ENCODE assay signal across 6 cellular contexts in the genomic region with DNA sequence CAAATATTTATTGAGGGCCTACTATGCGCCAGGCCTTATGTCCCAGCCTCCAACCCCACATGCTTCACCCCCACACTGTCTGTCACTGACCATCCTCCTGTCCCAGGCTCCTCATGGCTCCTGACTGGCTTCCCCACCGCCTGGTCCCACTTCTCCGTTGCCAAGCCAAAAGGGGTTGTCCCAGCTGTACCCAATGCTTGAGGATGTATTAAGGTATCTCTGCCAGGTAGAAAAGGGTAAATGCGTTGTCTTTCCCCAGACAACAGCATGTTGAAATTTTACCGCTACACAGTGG.
"Had no signal": no experiment of that assay in that cellular context is flagged by ENCODE, and none has a peak within 500 bp of the region (broad histone marks: within the 10 kb centered on the region; RNA-seq: fewer than 3 reads in every experiment).

No MANE protein-coding gene starts in this region.

- H3K36me3 Mint-ChIP-seq: brain, neural progenitor cell had no signal

- H3K4me2 ChIP-seq: neural progenitor cell had no signal

- H3K4me1 Mint-ChIP-seq: activated T-helper 17 cell treated with anti-CD3 and anti-CD28 coated beads, Interleukin-2, amount 50 U/mL, for 72 hours had no signal

- H3K36me3 ChIP-seq: neural progenitor cell had no signal

- H3K27ac Mint-ChIP-seq: activated naive CD4-positive, alpha-beta T cell treated with anti-CD3 and anti-CD28 coated beads for 36 hours; activated T-helper 17 cell treated with anti-CD3 and anti-CD28 coated beads, Interleukin-2, amount 50 U/mL, for 72 hours; dendritic cell treated with granulocyte-macrophage colony-stimulating factor and Interleukin-4, amounts not matched to agents 40 ng/mL and 50 ng/mL, for 4 days had no signal

- H3K4me3 Mint-ChIP-seq: activated naive CD4-positive, alpha-beta T cell treated with anti-CD3 and anti-CD28 coated beads for 36 hours; activated T-helper 17 cell treated with anti-CD3 and anti-CD28 coated beads, Interleukin-2, amount 50 U/mL, for 72 hours; dendritic cell treated with granulocyte-macrophage colony-stimulating factor and Interleukin-4, amounts not matched to agents 40 ng/mL and 50 ng/mL, for 4 days; neural progenitor cell had no signal

- H3K27ac ChIP-seq: neural progenitor cell, parathyroid adenoma had no signal

- H3K9ac ChIP-seq: neural progenitor cell, parathyroid adenoma had no signal

- H3K4me3 ChIP-seq: neural progenitor cell had no signal

- H3K27me3 ChIP-seq: neural progenitor cell had no signal

- H3K4me1 ChIP-seq: parathyroid adenoma had no signal

- H3K27me3 Mint-ChIP-seq: activated T-helper 17 cell treated with anti-CD3 and anti-CD28 coated beads, Interleukin-2, amount 50 U/mL, for 72 hours had no signal

- H3K9me3 Mint-ChIP-seq: activated naive CD4-positive, alpha-beta T cell treated with anti-CD3 and anti-CD28 coated beads for 36 hours; activated T-helper 17 cell treated with anti-CD3 and anti-CD28 coated beads, Interleukin-2, amount 50 U/mL, for 72 hours; brain; dendritic cell treated with granulocyte-macrophage colony-stimulating factor and Interleukin-4, amounts not matched to agents 40 ng/mL and 50 ng/mL, for 4 days; neural progenitor cell had no signal
